ENCODE assay signal across 8 cellular contexts in genomic region chr21:42593007-42593814, GRCh38.
A peak's percentile ranks its signal among the peaks of the same experiment; 100 is the strongest.
DNase-seq lines count a peak whose midpoint lies in the region; ATAC-seq, FAIRE-seq and TF ChIP-seq lines count a peak whose summit lies in the region.

No MANE protein-coding gene starts in this region.

- H3K36me3 ChIP-seq in GM23248 (ENCODE audit: low read depth) (no peaks in the 10 kb centered on the region), H1 (ENCODE audit: control insufficient read depth in 2 of 4, insufficient read depth in 4 of 4, low read length in 3 of 4) (no peaks in the 10 kb centered on the region)

- CTCF ChIA-PET in AG04450 (lab: Charles Lee) (interaction anchor here (0.6 to 2.3 kb wide), 11 partner anchors 14 to 504 kb away, joined by 3 to 40 read pairs (median 4); no protein-coding TSS in a partner anchor), H1 (lab: Charles Lee; ENCODE audit: partially characterized antibody) (interaction anchor here (0.7 to 4.1 kb wide), 53 partner anchors 8 to 272 kb away, joined by 3 to 18 read pairs (median 5); partner anchors contain the start of gene PDE9A)
- CTCF ChIA-PET in activated CD4-positive, alpha-beta memory T cell treated with anti-CD3 and anti-CD28 coated beads, Interleukin-2, amount 10 ng/mL, durations not matched to agents 7 days and 5 days (lab: Charles Lee): interaction anchor here (0.6 to 2.9 kb wide), 10 partner anchors 21 to 300 kb away, joined by 3 to 34 read pairs (median 4); partner anchors contain the start of gene NDUFV3

- peak overlapping the region; percentile 92 for H4K91ac ChIP-seq in H1 (replicated peaks; ENCODE audit: insufficient read length, low read length)

- H3K4me2 ChIP-seq in GM23248 (ENCODE audit: unreplicated experiment) (no peak overlapping the region), H1 (ENCODE audit: insufficient read depth in 1 of 2, low read depth in 2 of 2, low read length in 2 of 2) (peak overlapping the region in 1 of 2 experiments; percentile 52; a peak in 3 of 4 replicates)

- H2BK15ac ChIP-seq in H1 (ENCODE audit: low read length): no peak overlapping the region

- H4K5ac ChIP-seq in H1 (ENCODE audit: insufficient read length, low read depth, low read length): peak overlapping the region; percentile 31

- ATAC-seq in GM19035 (IDR thresholded peaks at IDR 0.05; ENCODE audit: unreplicated experiment): no peak

- H3K36me3 Mint-ChIP-seq in activated CD4-positive, alpha-beta memory T cell treated with anti-CD3 and anti-CD28 coated beads, Interleukin-2, amount 10 ng/mL, durations not matched to agents 7 days and 5 days (ENCODE audit: low read depth): no peaks in the 10 kb centered on the region

- H3K23me2 ChIP-seq in H1 (ENCODE audit: low read depth, low read length): no peaks in the 10 kb centered on the region

- peaks cover 2% of the 10 kb centered on the region for H3K27me3 ChIP-seq in AG04450 (ENCODE audit: control insufficient read depth, insufficient read depth, low read length)
- H3K27me3 ChIP-seq in GM23248 (replicated peaks; ENCODE audit: insufficient read depth): peaks cover 27% of the 10 kb centered on the region; the same call in 1 of the 2 replicates
- no peaks in the 10 kb centered on the region; a peak in 1 of 7 replicates for H3K27me3 ChIP-seq in H1 (replicated peaks in 1 of 4; ENCODE audit: control insufficient read depth in 3 of 4, extremely low read depth in 1 of 4, insufficient read depth in 3 of 4, low read length in 3 of 4)

- no peaks in the 10 kb centered on the region for H3K9me2 ChIP-seq in GM23248 (ENCODE audit: insufficient read depth)

- 0 out of 2 replicates have a peak overlapping the region, but pooled peaks have one; percentile 23 for H2AFZ ChIP-seq in GM23248
- H2AFZ ChIP-seq in H1 (ENCODE audit: low read length): peak overlapping the region; percentile 93

- H4K8ac ChIP-seq in H1 (ENCODE audit: extremely low read depth, insufficient read depth, low read length): peak overlapping the region; percentile 79

- H3K79me2 ChIP-seq in GM23248 (ENCODE audit: insufficient read depth) (no peaks in the 10 kb centered on the region), H1 (ENCODE audit: control insufficient read depth in 1 of 2, insufficient read depth in 2 of 2, low read length in 2 of 2) (no peaks in the 10 kb centered on the region)

- no peak for TF ChIP-seq EP300 in H1 (IDR thresholded peaks at IDR 0.05; ENCODE audit: borderline replicate concordance in 1 of 2, low read depth in 2 of 2, low read length in 2 of 2)

- H4K20me1 ChIP-seq in GM23248 (ENCODE audit: insufficient read depth): no peaks in the 10 kb centered on the region
- peaks cover 0 to 2% of the 10 kb centered on the region in 2 experiments for H4K20me1 ChIP-seq in H1 (replicated peaks in 1 of 2; ENCODE audit: control insufficient read depth in 1 of 2, insufficient read depth in 2 of 2, low read length in 2 of 2)

- no peak overlapping the region for H2BK120ac ChIP-seq in H1 (replicated peaks; ENCODE audit: low read depth, low read length)

- H3F3A ChIP-seq in GM23248 (ENCODE audit: insufficient read depth): no peaks in the 10 kb centered on the region

- no peak overlapping the region for H2BK5ac ChIP-seq in H1 (ENCODE audit: low read depth, low read length)

- WGBS in GM23248 (ENCODE audit: low coverage in 1 of 2, low lambda C conversion rate in 2 of 2, missing lambda C conversion rate in 2 of 2), 2 experiments: 14 to 18% methylated on average over 20 to 33 of the region's 33 CpGs
- WGBS in H1 (ENCODE audit: extremely low coverage in 1 of 2, insufficient coverage in 1 of 2, insufficient read length in 1 of 2, insufficient replicate concordance in 2 of 2, low coverage in 1 of 2, low lambda C conversion rate in 2 of 2, missing lambda C conversion rate in 1 of 2), 2 experiments: 41% methylated on average over 23 of the region's 33 CpGs; no CpG with 5 or more reads in 1 of the 2 experiments

- H3K23ac ChIP-seq in H1 (ENCODE audit: insufficient read length): no peak overlapping the region

- H3K4ac ChIP-seq in H1 (replicated peaks; ENCODE audit: insufficient read length, low read depth, low read length): no peak overlapping the region

- no peak overlapping the region for H2BK20ac ChIP-seq in H1 (ENCODE audit: low read length)

- H3K27ac ChIP-seq in AG04450 (ENCODE audit: low read depth, low read length) (no peak overlapping the region), GM23248 (no peak overlapping the region), H1 (ENCODE audit: low read depth, low read length) (no peak overlapping the region)

- DNase-seq in AG04450 (ENCODE audit: low read depth, low spot score) (no peak), GM23248 (peak; percentile 80), NCI-H69 (lab: John Stamatoyannopoulos, UW) (peak; percentile 77), H1 (ENCODE audit: low read depth in 1 of 2, low spot score in 2 of 2) (peak; percentile 34 to 85), middle frontal gyrus (ENCODE audit: extremely low spot score, low spot score) (peak; percentile 37)
- DNase-seq in activated CD4-positive, alpha-beta memory T cell treated with anti-CD3 and anti-CD28 coated beads, Interleukin-2, amount 10 ng/mL, durations not matched to agents 7 days and 5 days: peak; percentile 75
- DNase-seq in stimulated activated CD8-positive, alpha-beta memory T cell treated with anti-CD3 and anti-CD28 coated beads, Interleukin-2, amount 100 ng/mL, for 48 hours (ENCODE audit: low read depth in 2 of 2): peak; percentile 45 to 57

- no peaks in the 10 kb centered on the region for H3K4me1 ChIP-seq in GM23248 (ENCODE audit: insufficient read depth)
- peaks cover 0 to 4% (median 2%) of the 10 kb centered on the region in 4 experiments; a peak in 5 of 7 replicates for H3K4me1 ChIP-seq in H1 (replicated peaks in 1 of 4; ENCODE audit: control insufficient read depth in 3 of 4, insufficient read depth in 4 of 4, low read length in 3 of 4)

- in situ Hi-C loops in GM23248 (cut with MboI): loop anchor here (5.0 kb wide), 1 partner anchor 229 kb away; no protein-coding TSS in a partner anchor

- TF ChIP-seq RAD21 in H1 (IDR thresholded peaks at IDR 0.05 in 1 of 2, conservative IDR thresholded peaks at IDR 0.05 in 1 of 2; ENCODE audit: low read depth in 2 of 2, low read length in 2 of 2): peak; percentile 90 to 93

- H3K4me3 ChIP-seq in AG04450 (ENCODE audit: low read depth, low read length) (no peak overlapping the region), GM23248 (no peak overlapping the region), H1 (ENCODE audit: extremely low read depth in 1 of 4, insufficient read depth in 2 of 4, low read depth in 3 of 4, low read length in 4 of 4) (peak overlapping the region in 1 of 4 experiments; percentile 42; a peak in 1 of 8 replicates)

- no peak overlapping the region for H2BK12ac ChIP-seq in H1 (ENCODE audit: low read depth, low read length)

- H3K79me1 ChIP-seq in H1 (ENCODE audit: low read depth, low read length): peaks cover 3% of the 10 kb centered on the region

- H3K4me3 Mint-ChIP-seq in activated CD4-positive, alpha-beta memory T cell treated with anti-CD3 and anti-CD28 coated beads, Interleukin-2, amount 10 ng/mL, durations not matched to agents 7 days and 5 days: no peak overlapping the region

- peaks cover 10% of the 10 kb centered on the region for H3K4me1 Mint-ChIP-seq in activated CD4-positive, alpha-beta memory T cell treated with anti-CD3 and anti-CD28 coated beads, Interleukin-2, amount 10 ng/mL, durations not matched to agents 7 days and 5 days

- no peak overlapping the region for H3K9ac ChIP-seq in GM23248
- no peak overlapping the region for H3K9ac ChIP-seq in H1 (replicated peaks in 1 of 4; ENCODE audit: extremely low read depth in 1 of 4, low read depth in 3 of 4, low read length in 3 of 4)

- no peak for TF ChIP-seq POLR2A in H1 (IDR thresholded peaks at IDR 0.05; ENCODE audit: control extremely low read depth in 1 of 2, low read depth in 2 of 2, low read length in 2 of 2)

- peak; percentile 60 for TF ChIP-seq CTCF in AG04450 (IDR thresholded peaks at IDR 0.05; ENCODE audit: low read depth, low read length)
- TF ChIP-seq CTCF in H1 (IDR thresholded peaks at IDR 0.05; ENCODE audit: control extremely low read depth in 1 of 3, insufficient read depth in 1 of 3, low read depth in 1 of 3, low read length in 3 of 3): peak; percentile 61 to 92 (median 72)

- no peak overlapping the region for H3K18ac ChIP-seq in H1 (ENCODE audit: extremely low read depth, low read length)

- no peak for FAIRE-seq in H1 (lab: Jason Lieb, UNC)

- H3K9me3 ChIP-seq in AG04450 (ENCODE audit: control insufficient read depth, insufficient read depth, low read length) (peaks cover 7% of the 10 kb centered on the region; the same call in 1 of the 2 replicates), GM23248 (ENCODE audit: low read depth) (no peaks in the 10 kb centered on the region), H1 (ENCODE audit: insufficient read depth in 2 of 2, low read depth in 1 of 2, low read length in 1 of 2) (peaks cover 0 to 3% of the 10 kb centered on the region in 2 experiments; a peak in 1 of 4 replicates)

- POLR2A ChIA-PET in AG04450 (lab: Yijun Ruan, JAX): no interaction called here
- POLR2A ChIA-PET in activated CD4-positive, alpha-beta memory T cell treated with anti-CD3 and anti-CD28 coated beads, Interleukin-2, amount 10 ng/mL, durations not matched to agents 7 days and 5 days (lab: Charles Lee): interaction anchor here (0.7 to 1.2 kb wide), 2 partner anchors 10 to 60 kb away, joined by 3 read pairs; partner anchors contain the start of gene PDE9A
- POLR2A ChIA-PET in H1 (lab: Charles Lee; ENCODE audit: partially characterized antibody): interaction anchor here (0.8 to 1.2 kb wide), 3 partner anchors 11 to 170 kb away, joined by 3 read pairs; no protein-coding TSS in a partner anchor

- no peak overlapping the region for H3K14ac ChIP-seq in H1 (ENCODE audit: insufficient read length)

- H3K56ac ChIP-seq in H1 (replicated peaks; ENCODE audit: insufficient read length, low read depth, low read length): no peak overlapping the region

- no peaks in the 10 kb centered on the region for H3K9me3 Mint-ChIP-seq in activated CD4-positive, alpha-beta memory T cell treated with anti-CD3 and anti-CD28 coated beads, Interleukin-2, amount 10 ng/mL, durations not matched to agents 7 days and 5 days

- peaks cover 6% of the 10 kb centered on the region for H3K27me3 Mint-ChIP-seq in activated CD4-positive, alpha-beta memory T cell treated with anti-CD3 and anti-CD28 coated beads, Interleukin-2, amount 10 ng/mL, durations not matched to agents 7 days and 5 days

- H3K27ac Mint-ChIP-seq in activated CD4-positive, alpha-beta memory T cell treated with anti-CD3 and anti-CD28 coated beads, Interleukin-2, amount 10 ng/mL, durations not matched to agents 7 days and 5 days: no peak overlapping the region

- no peak overlapping the region for H2AK5ac ChIP-seq in H1 (ENCODE audit: low read depth, low read length)

TF ChIP-seq in H1, 55 proteins besides CTCF, POLR2A, EP300 and RAD21 (continues in another document):
- TF ChIP-seq TBP (IDR thresholded peaks at IDR 0.05; ENCODE audit: low read depth, low read length): 0 out of 2 replicates have a peak, but pooled peaks have one; percentile 11
- 0 out of 2 replicates have a peak, but pooled peaks have one; percentile 16 for TF ChIP-seq RXRA (IDR thresholded peaks at IDR 0.05; ENCODE audit: insufficient read depth, low read depth, low read length)
